Comparison of ENCODE assay signal across 10 cellular contexts in genomic region chr19:56838680-56838929, GRCh38. TPM values are rescaled to one million over a fixed set of nuclear protein-coding genes. Genes with fewer than 3 reads are reported as not detected.
DNase-seq lines count a peak whose midpoint lies in the region; ATAC-seq, FAIRE-seq and TF ChIP-seq lines count a peak whose summit lies in the region.
"Had no signal": no experiment of that assay in that cellular context is flagged by ENCODE, and none has a peak within 500 bp of the region (broad histone marks: within the 10 kb centered on the region; RNA-seq: fewer than 3 reads in every experiment).

No MANE protein-coding gene starts in this region.

- H3K4me3 ChIP-seq in HUES6 (ENCODE audit: low read depth, low read length) (peak overlapping the region; percentile 79), bronchial epithelial cell (ENCODE audit: low read depth, low read length) (peak overlapping the region; percentile 14), lower lobe of right lung (peak overlapping the region; percentile 44), stomach smooth muscle (ENCODE audit: low read length in 2 of 2) (peak overlapping the region; percentile 32 to 77)
- H3K4me3 ChIP-seq: neural progenitor cell had no signal

- intact Hi-C loops in lower lobe of right lung (cut with DNase I): no loop called here

- no peak overlapping the region for H3K27ac ChIP-seq in HUES6 (ENCODE audit: low read depth, low read length)
- peak overlapping the region; percentile 70 for H3K27ac ChIP-seq in lower lobe of right lung
- H3K27ac ChIP-seq in stomach smooth muscle (ENCODE audit: low read length): peak overlapping the region; percentile 83
- H3K27ac ChIP-seq: neural progenitor cell had no signal

- DNase-seq in bronchial epithelial cell (ENCODE audit: low read depth) (no peak), lower lobe of right lung (no peak), H4 (ENCODE audit: low spot score) (no peak), D341Med (ENCODE audit: low spot score) (no peak)
- DNase-seq in activated T-cell treated with anti-CD3 and anti-CD28 coated beads, Interleukin-2, amount 50 U/mL, for 1 hour: no peak
- no peak for DNase-seq in activated CD8-positive, alpha-beta memory T cell treated with anti-CD3 and anti-CD28 coated beads, Interleukin-2, amount 50 U/mL, for 48 hours
- DNase-seq: NCI-H1092 treated with DMSO at 0.1 percent for 48 hours had no signal

- TF ChIP-seq CTCF in bronchial epithelial cell (IDR thresholded peaks at IDR 0.05; ENCODE audit: insufficient read depth, low read length, severe bottlenecking): no peak
- TF ChIP-seq CTCF in lower lobe of right lung (IDR thresholded peaks at IDR 0.05): no peak

- H3K9ac ChIP-seq in HUES6 (ENCODE audit: low read length) (peak overlapping the region; percentile 42), stomach smooth muscle (ENCODE audit: low read length in 2 of 2) (peak overlapping the region; percentile 14 to 62)
- H3K9ac ChIP-seq: neural progenitor cell had no signal

- H3K36me3 ChIP-seq in HUES6 (ENCODE audit: control insufficient read depth, insufficient read depth, low read length) (peaks cover 6% of the 10 kb centered on the region; the same call in 1 of the 2 replicates), bronchial epithelial cell (ENCODE audit: control insufficient read depth, insufficient read depth, low read length) (no peaks in the 10 kb centered on the region), lower lobe of right lung (no peaks in the 10 kb centered on the region), stomach smooth muscle (ENCODE audit: control insufficient read depth in 2 of 2, insufficient read depth in 2 of 2, low read length in 2 of 2) (peaks cover 0 to 5% of the 10 kb centered on the region in 2 donors)
- H3K36me3 ChIP-seq: neural progenitor cell had no signal

- no peak for FAIRE-seq in bronchial epithelial cell (lab: Jason Lieb, UNC)

- H3K27me3 ChIP-seq in HUES6 (ENCODE audit: control insufficient read depth, insufficient read depth, low read length) (no peaks in the 10 kb centered on the region), bronchial epithelial cell (ENCODE audit: control insufficient read depth, insufficient read depth, low read length) (no peaks in the 10 kb centered on the region), lower lobe of right lung (ENCODE audit: low read depth) (peaks cover 14% of the 10 kb centered on the region), stomach smooth muscle (ENCODE audit: control insufficient read depth in 1 of 2, insufficient read depth in 2 of 2, low read length in 2 of 2) (no peaks in the 10 kb centered on the region)
- H3K27me3 ChIP-seq: neural progenitor cell had no signal

- H3K4me1 ChIP-seq in HUES6 (ENCODE audit: control insufficient read depth, insufficient read depth, low read length) (no peaks in the 10 kb centered on the region), lower lobe of right lung (no peaks in the 10 kb centered on the region), stomach smooth muscle (ENCODE audit: control insufficient read depth, insufficient read depth, low read length) (peaks cover 13% of the 10 kb centered on the region)
- H3K4me1 ChIP-seq: neural progenitor cell had no signal

- peak in 1 of 2 donors; percentile 81 for ATAC-seq in lower lobe of right lung

- H3K9me3 ChIP-seq in HUES6 (ENCODE audit: control insufficient read depth, insufficient read depth, low read depth, low read length) (peaks cover 67% of the 10 kb centered on the region), lower lobe of right lung (peaks cover 5% of the 10 kb centered on the region), stomach smooth muscle (ENCODE audit: control insufficient read depth in 2 of 2, low read length in 2 of 2) (no peaks in the 10 kb centered on the region)

RNA-seq across cellular contexts. Expression of gene PEG3, which starts 1.9 kb away (rescaled TPM):
- total RNA-seq in bronchial epithelial cell (0.51 and 0.53 TPM in 2 replicates), lower lobe of right lung (5.0 TPM)
- 0.90 and 2.8 TPM in 2 replicates for total RNA-seq in H4 (2014; rRNA removed; shearing (Covaris generic))

RNA-seq across cellular contexts. Expression of gene ZIM2, which starts 1.9 kb away (rescaled TPM):
- not detected in 2 replicates for total RNA-seq in bronchial epithelial cell
- not detected for total RNA-seq in lower lobe of right lung
- 0.14 and 0.31 TPM in 2 replicates for total RNA-seq in H4 (2014; rRNA removed; shearing (Covaris generic))

Comparison
In these comparisons a context has a peak if more than half of its experiments do, and no peak if none do; other contexts are left out.
1. H3K4me3 ChIP-seq: peak in every context shown above with its lines; median percentile 79 in HUES6; 54 in stomach smooth muscle; 44 in lower lobe of right lung; 14 in bronchial epithelial cell.